ENCODE assay signal across 34 cellular contexts in genomic region chr22:21073023-21073422, GRCh38. TPM values are rescaled to one million over a fixed set of nuclear protein-coding genes. Genes with fewer than 3 reads are reported as not detected.
"Had no signal": no experiment of that assay in that cellular context is flagged by ENCODE, and none has a peak within 500 bp of the region (broad histone marks: within the 10 kb centered on the region; RNA-seq: fewer than 3 reads in every experiment).

No MANE protein-coding gene starts in this region.

- ATAC-seq: activated naive CD8-positive, alpha-beta T cell treated with anti-CD3 and anti-CD28 coated beads, Interleukin-2, amount 50 U/mL, for 24 hours; activated T-cell treated with anti-CD3 and anti-CD28 coated beads, Interleukin-2, amount 50 U/mL, for 4 hours; activated T-helper 17 cell treated with anti-CD3 and anti-CD28 coated beads, Interleukin-2, amount 50 U/mL, for 72 hours; body of pancreas; effector memory CD8-positive, alpha-beta T cell; esophagus mucosa; foreskin keratinocyte; gastroesophageal sphincter; heart right ventricle; T-helper 17 cell; WTC11 had no signal

- H2AFZ ChIP-seq: hepatocyte had no signal

- H3K36me3 ChIP-seq: adrenal gland, gastroesophageal sphincter, heart right ventricle had no signal

- H3K27me3 ChIP-seq: adrenal gland, body of pancreas, heart right ventricle, hepatocyte had no signal

- H3K9me3 ChIP-seq: adrenal gland, body of pancreas, gastroesophageal sphincter, heart right ventricle had no signal

- FAIRE-seq: colon had no signal

- H3K4me3 ChIP-seq: adrenal gland, body of pancreas, gastroesophageal sphincter, heart right ventricle, hepatocyte had no signal

- H3K79me2 ChIP-seq: hepatocyte had no signal

- H3K4me2 ChIP-seq: hepatocyte had no signal

- DNase-seq: activated CD4-positive, alpha-beta memory T cell treated with anti-CD3 and anti-CD28 coated beads, Interleukin-2, amount 10 ng/mL, durations not matched to agents 7 days and 5 days; activated CD4-positive, alpha-beta T cell treated with anti-CD3 and anti-CD28 coated beads for 1 hour; activated CD4-positive, alpha-beta T cell treated with anti-CD3 and anti-CD28 coated beads for 4 hours; activated CD4-positive, alpha-beta T cell treated with anti-CD3 and anti-CD28 coated beads, Interleukin-2, amount 10 ng/mL, durations not matched to agents 7 days and 5 days; activated CD4-positive, alpha-beta T cell treated with anti-CD3 and anti-CD28 coated beads, Interleukin-2, amount 50 U/mL, for 4 hours; activated effector memory CD4-positive, alpha-beta T cell treated with Interleukin-2 at 50 U/mL for 16 hours; activated naive CD4-positive, alpha-beta T cell treated with anti-CD3 and anti-CD28 coated beads for 36 hours; activated naive CD8-positive, alpha-beta T cell treated with anti-CD3 and anti-CD28 coated beads for 36 hours; activated naive CD8-positive, alpha-beta T cell treated with anti-CD3 and anti-CD28 coated beads, Interleukin-2, amount 50 U/mL, for 24 hours; activated T-cell treated with anti-CD3 and anti-CD28 coated beads, Interleukin-2, amount 50 U/mL, for 4 hours; adrenal gland; amygdala; aorta; body of pancreas; cortex of kidney; dermis blood vessel endothelial cell; effector CD4-positive, alpha-beta T cell; effector memory CD8-positive, alpha-beta T cell; heart right ventricle; T-helper 1 cell; T-helper 17 cell; T1000 had no signal

- H3K27ac ChIP-seq: body of pancreas, foreskin keratinocyte, gastroesophageal sphincter, heart right ventricle, hepatocyte, VCaP had no signal

- H3K4me1 ChIP-seq: body of pancreas, foreskin keratinocyte, gastroesophageal sphincter, heart right ventricle had no signal

RNA-seq across cellular contexts. Expression of gene LRRC74B, which starts 27.3 kb away (rescaled TPM):
- total RNA-seq: activated CD4-positive, alpha-beta memory T cell treated with anti-CD3 and anti-CD28 coated beads, Interleukin-2, amount 10 ng/mL, durations not matched to agents 7 days and 5 days; activated CD4-positive, alpha-beta T cell treated with anti-CD3 and anti-CD28 coated beads, Interleukin-2, amount 10 ng/mL, durations not matched to agents 7 days and 5 days; activated naive CD4-positive, alpha-beta T cell treated with anti-CD3 and anti-CD28 coated beads for 36 hours; activated naive CD8-positive, alpha-beta T cell treated with anti-CD3 and anti-CD28 coated beads for 36 hours; activated T-cell treated with anti-CD3 and anti-CD28 coated beads, Interleukin-2, amount 50 U/mL, for 4 hours; activated T-helper 17 cell treated with anti-CD3 and anti-CD28 coated beads, Interleukin-2, amount 50 U/mL, for 72 hours; aorta; body of pancreas; cardiac septum; cerebellum; dermis blood vessel endothelial cell; epithelial cell of proximal tubule; foreskin keratinocyte; gastroesophageal sphincter; glomerular endothelial cell; heart right ventricle; WTC11 had no signal
- polyA plus RNA-seq: foreskin keratinocyte, heart right ventricle had no signal

RNA-seq across cellular contexts. Expression of gene SLC7A4, which starts 40.7 kb away (rescaled TPM):
- total RNA-seq: activated CD4-positive, alpha-beta memory T cell treated with anti-CD3 and anti-CD28 coated beads, Interleukin-2, amount 10 ng/mL, durations not matched to agents 7 days and 5 days; activated naive CD4-positive, alpha-beta T cell treated with anti-CD3 and anti-CD28 coated beads for 36 hours; activated T-helper 17 cell treated with anti-CD3 and anti-CD28 coated beads, Interleukin-2, amount 50 U/mL, for 72 hours; cardiac septum; dermis blood vessel endothelial cell; glomerular endothelial cell had no signal
- polyA plus RNA-seq: aorta had no signal

RNA-seq across cellular contexts. Expression of gene P2RX6, which starts 58.1 kb away (rescaled TPM):
- total RNA-seq: body of pancreas, epithelial cell of proximal tubule had no signal
